In the genomic region with DNA sequence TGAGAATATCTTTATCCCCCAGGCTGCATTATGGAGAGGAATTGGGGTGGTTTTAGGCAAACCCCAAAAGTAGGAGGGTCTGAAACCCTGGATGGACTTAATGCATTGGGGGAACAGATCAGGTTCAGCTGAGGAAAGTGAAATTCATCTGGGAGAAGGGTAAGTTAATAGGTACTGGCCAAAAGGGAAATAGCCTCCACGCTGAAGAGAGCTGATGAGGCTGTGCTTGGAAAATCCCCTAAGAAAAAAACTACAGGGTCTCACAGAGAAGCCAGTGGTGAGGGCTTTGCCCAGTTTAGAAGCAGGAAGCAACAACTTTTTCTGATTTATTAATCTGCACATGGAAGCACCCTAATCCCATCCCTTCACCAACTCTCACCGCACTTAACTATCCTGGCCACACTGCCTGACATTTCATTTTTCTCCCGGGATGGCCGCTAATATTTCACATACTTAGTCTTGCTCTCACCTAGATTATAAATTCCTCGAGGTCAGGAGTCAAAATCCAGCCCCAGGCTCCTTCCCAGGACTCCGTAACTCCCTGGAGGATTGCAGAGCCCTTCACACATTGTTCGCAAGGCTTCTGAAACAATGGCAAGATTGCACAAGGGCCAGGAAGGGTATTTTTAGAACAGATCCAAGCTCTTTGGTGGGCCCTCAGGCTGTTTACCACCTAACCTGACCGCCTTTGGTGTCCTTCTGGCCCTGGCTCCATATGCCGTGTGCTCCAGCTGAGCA, we compare ENCODE assay signal across 16 cellular contexts.
DNase-seq lines count a peak whose midpoint lies in the region; ATAC-seq and TF ChIP-seq lines count a peak whose summit lies in the region.
"Had no signal": no experiment of that assay in that cellular context is flagged by ENCODE, and none has a peak within 500 bp of the region (broad histone marks: within the 10 kb centered on the region; RNA-seq: fewer than 3 reads in every experiment).

No MANE protein-coding gene starts in this region.

- no peak overlapping the region for H4K91ac ChIP-seq in neuronal stem cell (ENCODE audit: low read depth, low read length, poor library complexity)

- H3K9me2 ChIP-seq in MM.1S (replicated peaks; ENCODE audit: insufficient read depth, low read length) = no peaks in the 10 kb centered on the region

- H3K9me3 ChIP-seq in right atrium auricular region (no peaks in the 10 kb centered on the region), neuronal stem cell (replicated peaks in 1 of 2; ENCODE audit: control insufficient read depth in 2 of 2, insufficient read depth in 1 of 2, low read depth in 1 of 2, low read length in 2 of 2) (no peaks in the 10 kb centered on the region), MM.1S (replicated peaks; ENCODE audit: insufficient read depth, low read length) (no peaks in the 10 kb centered on the region)
- H3K9me3 ChIP-seq: pancreas, upper lobe of left lung had no signal

- no peaks in the 10 kb centered on the region for H3K36me3 Mint-ChIP-seq in type B pancreatic cell

- peak; percentile 52 for DNase-seq in right atrium auricular region (ENCODE audit: low spot score)
- no peak for DNase-seq in left ventricle myocardium superior
- no peak for DNase-seq in epithelial cell of prostate (ENCODE audit: low read depth, low spot score)
- DNase-seq in neuronal stem cell (ENCODE audit: low spot score) = no peak
- no peak for DNase-seq in type B pancreatic cell (ENCODE audit: extremely low spot score, unreplicated experiment)
- DNase-seq in globus pallidus (ENCODE audit: low spot score) = no peak
- DNase-seq in MM.1S = no peak
- no peak for DNase-seq in sciatic nerve (ENCODE audit: low spot score)
- DNase-seq: activated B cell treated with CpG ODN at 0.5 μM for 24 hours; activated gamma-delta T cell treated with Interleukin-2 at 50 U/mL for 16 hours; NCI-H1694 treated with DMSO at 0.1 percent for 48 hours; NCI-H526; stimulated activated CD4-positive, alpha-beta T cell treated with anti-CD3 and anti-CD28 coated beads, Interleukin-15, amount 100 ng/mL, for 24 hours; SW 1271; upper lobe of left lung had no signal

- no peak overlapping the region for H2AK5ac ChIP-seq in neuronal stem cell (ENCODE audit: low read depth, low read length)

- no peak overlapping the region for H4K8ac ChIP-seq in neuronal stem cell (ENCODE audit: low read depth, low read length)

- no peak overlapping the region for H3K4ac ChIP-seq in neuronal stem cell (ENCODE audit: low read length)

- no peaks in the 10 kb centered on the region for H3K27me3 Mint-ChIP-seq in type B pancreatic cell

- no peaks in the 10 kb centered on the region for H3K79me1 ChIP-seq in neuronal stem cell (ENCODE audit: low read depth, low read length)

- H3K23ac ChIP-seq in neuronal stem cell (ENCODE audit: low read depth, low read length, poor library complexity) = no peak overlapping the region

- H3K27ac ChIP-seq in right atrium auricular region = peak overlapping the region; percentile 97 to 99
- peak overlapping the region; percentile 94 for H3K27ac ChIP-seq in epithelial cell of prostate
- no peak overlapping the region for H3K27ac ChIP-seq in neuronal stem cell (replicated peaks; ENCODE audit: low read length)
- no peak overlapping the region for H3K27ac ChIP-seq in MM.1S (ENCODE audit: low read length)
- H3K27ac ChIP-seq: pancreas had no signal

- H3K4me1 ChIP-seq in right atrium auricular region = peaks cover 0 to 98% of the 10 kb centered on the region in 2 donors
- H3K4me1 ChIP-seq in neuronal stem cell (ENCODE audit: control insufficient read depth in 2 of 2, insufficient read depth in 1 of 2, low read depth in 1 of 2, low read length in 2 of 2) = peaks cover 18 to 51% of the 10 kb centered on the region in 2 donors
- no peaks in the 10 kb centered on the region for H3K4me1 ChIP-seq in MM.1S (ENCODE audit: low read length)

- H2AFZ ChIP-seq in neuronal stem cell (ENCODE audit: low read length) = no peak overlapping the region
- H2AFZ ChIP-seq in MM.1S (ENCODE audit: low read length) = no peak overlapping the region

- peak overlapping the region; percentile 37 for H3K4me3 Mint-ChIP-seq in type B pancreatic cell
- H3K4me3 Mint-ChIP-seq: activated B cell treated with CpG ODN at 0.5 μM for 24 hours had no signal

- H3K79me2 ChIP-seq in MM.1S (ENCODE audit: low read length) = no peaks in the 10 kb centered on the region

- no peak overlapping the region for H2BK12ac ChIP-seq in neuronal stem cell (ENCODE audit: low read length)

- peaks cover 78% of the 10 kb centered on the region for H3K4me1 Mint-ChIP-seq in type B pancreatic cell (ENCODE audit: unreplicated experiment)

- TF ChIP-seq CTCF in right atrium auricular region (IDR thresholded peaks at IDR 0.05) = no peak
- TF ChIP-seq CTCF in type B pancreatic cell (conservative IDR thresholded peaks at IDR 0.05) = no peak
- TF ChIP-seq CTCF in MM.1S (IDR thresholded peaks at IDR 0.05; ENCODE audit: low read length) = no peak

- no peak overlapping the region for H2BK5ac ChIP-seq in neuronal stem cell (ENCODE audit: low read length)

- no peaks in the 10 kb centered on the region for H3K9me3 Mint-ChIP-seq in type B pancreatic cell
- H3K9me3 Mint-ChIP-seq: activated B cell treated with CpG ODN at 0.5 μM for 24 hours had no signal

- H2BK120ac ChIP-seq in neuronal stem cell (ENCODE audit: low read depth, low read length) = peak overlapping the region; percentile 4

- no peaks in the 10 kb centered on the region for H3K27me3 ChIP-seq in right atrium auricular region
- H3K27me3 ChIP-seq in neuronal stem cell (ENCODE audit: control insufficient read depth in 3 of 3, insufficient read depth in 3 of 3, low read depth in 1 of 3, low read length in 3 of 3) = no peaks in the 10 kb centered on the region
- H3K27me3 ChIP-seq in MM.1S (replicated peaks; ENCODE audit: insufficient read depth, low read length) = no peaks in the 10 kb centered on the region
- H3K27me3 ChIP-seq: pancreas, upper lobe of left lung had no signal

- H3K9ac ChIP-seq in neuronal stem cell (ENCODE audit: low read depth, low read length, poor library complexity) = no peak overlapping the region
- no peak overlapping the region for H3K9ac ChIP-seq in MM.1S (ENCODE audit: low read length)

- WGBS in neuronal stem cell (ENCODE audit: extremely low coverage in 2 of 2, insufficient read length in 2 of 2, insufficient replicate concordance in 1 of 2), 2 donors = no CpG with 5 or more reads among the region's 9 CpGs

- H3K36me3 ChIP-seq in right atrium auricular region (no peaks in the 10 kb centered on the region), neuronal stem cell (replicated peaks in 1 of 2; ENCODE audit: control insufficient read depth in 2 of 2, insufficient read depth in 2 of 2, low read length in 2 of 2) (no peaks in the 10 kb centered on the region), MM.1S (replicated peaks; ENCODE audit: insufficient read depth, low read length) (no peaks in the 10 kb centered on the region)
- H3K36me3 ChIP-seq: pancreas, upper lobe of left lung had no signal

- intact Hi-C loops in left ventricle myocardium superior (cut with micrococcal nuclease) (loop anchor here (10.0 kb wide), 1 partner anchor 435 kb away; no protein-coding TSS in a partner anchor), sciatic nerve (cut with DNase I) (loop anchor here (10.0 kb wide), 1 partner anchor 45 kb away; no protein-coding TSS in a partner anchor)

- H3K4me3 ChIP-seq in right atrium auricular region (no peak overlapping the region), neuronal stem cell (ENCODE audit: low read length in 2 of 2) (no peak overlapping the region), MM.1S (ENCODE audit: low read length) (no peak overlapping the region)
- H3K4me3 ChIP-seq: pancreas, upper lobe of left lung had no signal

- no peaks in the 10 kb centered on the region for H4K20me1 ChIP-seq in MM.1S (ENCODE audit: insufficient read depth, low read length)

- H3K18ac ChIP-seq in neuronal stem cell (ENCODE audit: low read length) = no peak overlapping the region

- ATAC-seq in left ventricle myocardium superior (no peak), sciatic nerve (no peak)

- H3K4me2 ChIP-seq in neuronal stem cell (ENCODE audit: insufficient read depth, low read length, poor library complexity, severe bottlenecking) = no peak overlapping the region
- H3K4me2 ChIP-seq in MM.1S (ENCODE audit: low read depth, low read length) = no peak overlapping the region

- no peak overlapping the region for H3K14ac ChIP-seq in neuronal stem cell (ENCODE audit: low read length)

- H3F3A ChIP-seq in MM.1S (ENCODE audit: insufficient read depth, low read length) = no peaks in the 10 kb centered on the region

- H3K27ac Mint-ChIP-seq in type B pancreatic cell = peak overlapping the region; percentile 88
- H3K27ac Mint-ChIP-seq: activated B cell treated with CpG ODN at 0.5 μM for 24 hours had no signal

- peak overlapping the region; percentile 72 for H2BK15ac ChIP-seq in neuronal stem cell (ENCODE audit: low read length)

Comparison
In these comparisons a context has a peak if more than half of its experiments do, and no peak if none do; other contexts are left out.
1. H3K27ac ChIP-seq: peak in right atrium auricular region (2 of 2) and epithelial cell of prostate (single experiment); none in neuronal stem cell (single experiment) and MM.1S (single experiment).